ENCODE assay signal across 1 cellular context in the genomic region with DNA sequence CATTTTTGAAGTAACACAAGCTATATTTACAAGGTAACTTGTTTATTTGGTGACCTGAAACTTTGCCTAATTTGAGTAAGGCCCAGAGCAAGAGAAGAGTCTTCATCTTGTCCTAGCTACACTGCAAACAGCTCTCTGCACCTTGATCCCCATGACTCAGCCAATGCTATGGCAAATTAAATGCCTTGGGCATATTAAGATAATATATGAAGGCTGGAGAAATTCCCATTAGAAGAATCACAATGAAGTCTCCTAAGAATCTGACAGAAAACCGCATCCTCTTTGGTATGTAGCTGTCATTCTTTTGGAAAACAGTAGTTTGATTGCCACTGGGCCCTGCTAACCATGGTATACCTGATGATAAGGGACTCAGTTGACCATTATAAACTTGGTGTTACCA.
TF ChIP-seq lines count a peak whose summit lies in the region.

No MANE protein-coding gene starts in this region.

TF ChIP-seq in HCT116, 20 proteins besides CTCF, POLR2A, EP300 and RAD21 (continued from another document):
- TF ChIP-seq, protein P1, sequence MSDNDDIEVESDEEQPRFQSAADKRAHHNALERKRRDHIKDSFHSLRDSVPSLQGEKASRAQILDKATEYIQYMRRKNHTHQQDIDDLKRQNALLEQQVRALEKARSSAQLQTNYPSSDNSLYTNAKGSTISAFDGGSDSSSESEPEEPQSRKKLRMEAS (IDR thresholded peaks at IDR 0.05), result no peak
- TF ChIP-seq ZNF274 (IDR thresholded peaks at IDR 0.05; ENCODE audit: low read depth, low read length), result no peak
- TF ChIP-seq, protein P2, sequence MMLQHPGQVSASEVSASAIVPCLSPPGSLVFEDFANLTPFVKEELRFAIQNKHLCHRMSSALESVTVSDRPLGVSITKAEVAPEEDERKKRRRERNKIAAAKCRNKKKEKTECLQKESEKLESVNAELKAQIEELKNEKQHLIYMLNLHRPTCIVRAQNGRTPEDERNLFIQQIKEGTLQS (IDR thresholded peaks at IDR 0.05), result no peak
- no peak for TF ChIP-seq SP1 (IDR thresholded peaks at IDR 0.05; ENCODE audit: low read depth)
- no peak for TF ChIP-seq CBX3 (IDR thresholded peaks at IDR 0.05; ENCODE audit: low read depth)
- TF ChIP-seq EGR1 (IDR thresholded peaks at IDR 0.05; ENCODE audit: low read depth), result no peak
